ENCODE assay signal across 9 cellular contexts in genomic region chr22:50189184-50189848, GRCh38. TPM values are rescaled to one million over a fixed set of nuclear protein-coding genes. Genes with fewer than 3 reads are reported as not detected.
DNase-seq lines count a peak whose midpoint lies in the region; ATAC-seq and TF ChIP-seq lines count a peak whose summit lies in the region.
"Had no signal": no experiment of that assay in that cellular context is flagged by ENCODE, and none has a peak within 500 bp of the region (broad histone marks: within the 10 kb centered on the region; RNA-seq: fewer than 3 reads in every experiment).

No MANE protein-coding gene starts in this region.

- H3K9me3 Mint-ChIP-seq in activated naive CD4-positive, alpha-beta T cell treated with anti-CD3 and anti-CD28 coated beads, Interleukin-2, amount 50 U/mL, for 24 hours: no peaks in the 10 kb centered on the region
- no peaks in the 10 kb centered on the region for H3K9me3 Mint-ChIP-seq in activated naive CD8-positive, alpha-beta T cell treated with anti-CD3 and anti-CD28 coated beads, Interleukin-2, amount 50 U/mL, for 24 hours
- no peaks in the 10 kb centered on the region for H3K9me3 Mint-ChIP-seq in osteocyte (ENCODE audit: unreplicated experiment)

- peaks cover 51% of the 10 kb centered on the region for H3K4me1 Mint-ChIP-seq in activated naive CD4-positive, alpha-beta T cell treated with anti-CD3 and anti-CD28 coated beads, Interleukin-2, amount 50 U/mL, for 24 hours
- H3K4me1 Mint-ChIP-seq in activated naive CD8-positive, alpha-beta T cell treated with anti-CD3 and anti-CD28 coated beads, Interleukin-2, amount 50 U/mL, for 24 hours: peaks cover 62% of the 10 kb centered on the region
- H3K4me1 Mint-ChIP-seq in osteocyte (ENCODE audit: unreplicated experiment): peaks cover 27% of the 10 kb centered on the region

- H3K4me3 ChIP-seq in lower lobe of right lung (peak overlapping the region; percentile 59), aorta (ENCODE audit: low read length in 2 of 2) (no peak overlapping the region)

- H3K27me3 ChIP-seq in lower lobe of right lung (ENCODE audit: low read depth) (no peaks in the 10 kb centered on the region), aorta (ENCODE audit: control insufficient read depth in 1 of 2, insufficient read depth in 2 of 2, low read length in 1 of 2) (no peaks in the 10 kb centered on the region)

- no peak for TF ChIP-seq CTCF in lower lobe of right lung (IDR thresholded peaks at IDR 0.05)
- no peak for TF ChIP-seq CTCF in osteocyte (IDR thresholded peaks at IDR 0.05)

- peaks cover 69% of the 10 kb centered on the region for H3K4me1 ChIP-seq in lower lobe of right lung
- H3K4me1 ChIP-seq in aorta (ENCODE audit: control insufficient read depth in 1 of 2, insufficient read depth in 2 of 2, low read length in 2 of 2): no peaks in the 10 kb centered on the region

- peaks cover 1% of the 10 kb centered on the region for H3K36me3 Mint-ChIP-seq in activated naive CD4-positive, alpha-beta T cell treated with anti-CD3 and anti-CD28 coated beads, Interleukin-2, amount 50 U/mL, for 24 hours
- peaks cover 15% of the 10 kb centered on the region for H3K36me3 Mint-ChIP-seq in activated naive CD8-positive, alpha-beta T cell treated with anti-CD3 and anti-CD28 coated beads, Interleukin-2, amount 50 U/mL, for 24 hours (ENCODE audit: low read depth)
- H3K36me3 Mint-ChIP-seq in osteocyte (ENCODE audit: unreplicated experiment): no peaks in the 10 kb centered on the region

- no peak overlapping the region for H3K27ac Mint-ChIP-seq in activated naive CD4-positive, alpha-beta T cell treated with anti-CD3 and anti-CD28 coated beads, Interleukin-2, amount 50 U/mL, for 24 hours
- peak overlapping the region; percentile 63 for H3K27ac Mint-ChIP-seq in activated naive CD8-positive, alpha-beta T cell treated with anti-CD3 and anti-CD28 coated beads, Interleukin-2, amount 50 U/mL, for 24 hours
- H3K27ac Mint-ChIP-seq in osteocyte (ENCODE audit: unreplicated experiment): no peak overlapping the region

- H3K9me3 ChIP-seq in lower lobe of right lung: no peaks in the 10 kb centered on the region
- H3K9me3 ChIP-seq in aorta (ENCODE audit: control insufficient read depth, low read length): no peaks in the 10 kb centered on the region

- H3K27ac ChIP-seq in lower lobe of right lung: peak overlapping the region; percentile 93
- H3K27ac ChIP-seq in aorta (ENCODE audit: low read depth in 1 of 2, low read length in 2 of 2): peak overlapping the region in 1 of 2 donors; percentile 41

- no peaks in the 10 kb centered on the region for H3K27me3 Mint-ChIP-seq in activated naive CD4-positive, alpha-beta T cell treated with anti-CD3 and anti-CD28 coated beads, Interleukin-2, amount 50 U/mL, for 24 hours
- H3K27me3 Mint-ChIP-seq in activated naive CD8-positive, alpha-beta T cell treated with anti-CD3 and anti-CD28 coated beads, Interleukin-2, amount 50 U/mL, for 24 hours: no peaks in the 10 kb centered on the region
- H3K27me3 Mint-ChIP-seq in osteocyte (ENCODE audit: unreplicated experiment): no peaks in the 10 kb centered on the region

- WGBS in aorta, 2 donors: 80 to 86% methylated on average over 20 of the region's 20 CpGs

- peaks cover 12% of the 10 kb centered on the region for H3K36me3 ChIP-seq in lower lobe of right lung
- H3K36me3 ChIP-seq in aorta (ENCODE audit: control insufficient read depth in 1 of 2, insufficient read depth in 2 of 2, low read length in 1 of 2): no peaks in the 10 kb centered on the region

- intact Hi-C loops in lower lobe of right lung (cut with DNase I) (no loop called here), aorta (cut with DNase I) (no loop called here)

- H3K4me3 Mint-ChIP-seq in activated naive CD4-positive, alpha-beta T cell treated with anti-CD3 and anti-CD28 coated beads, Interleukin-2, amount 50 U/mL, for 24 hours: peak overlapping the region; percentile 88
- peak overlapping the region; percentile 42 for H3K4me3 Mint-ChIP-seq in activated naive CD8-positive, alpha-beta T cell treated with anti-CD3 and anti-CD28 coated beads, Interleukin-2, amount 50 U/mL, for 24 hours
- H3K4me3 Mint-ChIP-seq in osteocyte (ENCODE audit: unreplicated experiment): no peak overlapping the region

- no peak for ATAC-seq in activated naive CD8-positive, alpha-beta T cell treated with anti-CD3 and anti-CD28 coated beads, Interleukin-2, amount 50 U/mL, for 24 hours
- ATAC-seq in lower lobe of right lung (no peak), GM21390 (IDR thresholded peaks at IDR 0.05; ENCODE audit: unreplicated experiment) (no peak), aorta (ENCODE audit: low FRiP score) (no peak)

- DNase-seq in activated naive CD4-positive, alpha-beta T cell treated with Interleukin-2 at 50 U/mL for 16 hours: no peak
- DNase-seq in activated naive CD8-positive, alpha-beta T cell treated with anti-CD3 and anti-CD28 coated beads, Interleukin-2, amount 50 U/mL, for 24 hours: no peak
- no peak for DNase-seq in lower lobe of right lung
- no peak for DNase-seq in medulla oblongata (ENCODE audit: extremely low spot score)
- no peak for DNase-seq in osteocyte (ENCODE audit: extremely low spot score, unreplicated experiment)
- DNase-seq in aorta: no peak
- DNase-seq: GOT3 had no signal

RNA-seq across cellular contexts. Expression of gene TRABD, which starts 3.6 kb away (rescaled TPM):
- total RNA-seq in lower lobe of right lung (43.7 TPM), osteocyte (24.3 and 25.9 TPM in 2 replicates), aorta (10 to 100 TPM; 27.1 to 33.4 TPM)
- polyA plus RNA-seq in aorta: 10 to 100 TPM; 13.5 to 53.2 TPM

RNA-seq across cellular contexts. Expression of gene SELENOO, which starts 11.5 kb away (rescaled TPM):
- total RNA-seq in lower lobe of right lung: 18.7 TPM
- total RNA-seq in osteocyte: 23.9 and 25.0 TPM in 2 replicates
- total RNA-seq in aorta: 10 to 100 TPM; 14.2 to 21.6 TPM
- polyA plus RNA-seq in aorta: 100 to 1,000 TPM in 1 of 2 donors, 10 to 100 TPM in 1; 11.6 to 105 TPM

RNA-seq across cellular contexts. Expression of gene PANX2, which starts 18.8 kb away (rescaled TPM):
- 2.5 TPM for total RNA-seq in lower lobe of right lung
- total RNA-seq in osteocyte: 1.5 and 1.6 TPM in 2 replicates
- 1 to 10 TPM in 1 of 2 donors, under 1 TPM in 1; 0.62 to 1.2 TPM for total RNA-seq in aorta
- 1 to 10 TPM in 1 of 2 donors, under 1 TPM in 1; 0.97 to 1.4 TPM for polyA plus RNA-seq in aorta

RNA-seq across cellular contexts. Expression of gene TUBGCP6, which starts 55.5 kb away (rescaled TPM):
- total RNA-seq in lower lobe of right lung (48.5 TPM), osteocyte (52.5 and 55.7 TPM in 2 replicates), aorta (10 to 100 TPM; 29.0 to 49.5 TPM)
- 100 to 1,000 TPM in 1 of 2 donors, 1 to 10 TPM in 1; 7.0 to 134 TPM for polyA plus RNA-seq in aorta
